Comparison of ENCODE assay signal across 31 cellular contexts in genomic region chr14:79017561-79017960, GRCh38.
"Had no signal": no experiment of that assay in that cellular context is flagged by ENCODE, and none has a peak within 500 bp of the region (broad histone marks: within the 10 kb centered on the region; RNA-seq: fewer than 3 reads in every experiment).

No MANE protein-coding gene starts in this region.

- H3K27ac ChIP-seq: breast epithelium, Peyer's patch, SK-N-MC had no signal

- H3K4me1 Mint-ChIP-seq: activated CD4-positive, alpha-beta T cell treated with anti-CD3 and anti-CD28 coated beads, Interleukin-2, amount 10 ng/mL, durations not matched to agents 24 days and 14 days; activated naive CD8-positive, alpha-beta T cell treated with anti-CD3 and anti-CD28 coated beads for 36 hours; activated T-helper 17 cell treated with anti-CD3 and anti-CD28 coated beads, Interleukin-2, amount 50 U/mL, for 72 hours had no signal

- H3K4me1 ChIP-seq: breast epithelium, Peyer's patch had no signal

- H3K9me3 Mint-ChIP-seq: activated CD4-positive, alpha-beta T cell treated with anti-CD3 and anti-CD28 coated beads, Interleukin-2, amount 10 ng/mL, durations not matched to agents 24 days and 14 days; activated CD8-positive, alpha-beta T cell treated with anti-CD3 and anti-CD28 coated beads for 36 hours; activated naive CD8-positive, alpha-beta T cell treated with anti-CD3 and anti-CD28 coated beads for 36 hours; activated T-cell treated with anti-CD3 and anti-CD28 coated beads, Interleukin-2, amount 50 U/mL, for 72 hours; activated T-helper 17 cell treated with anti-CD3 and anti-CD28 coated beads, Interleukin-2, amount 50 U/mL, for 72 hours; T-helper 1 cell treated with Interleukin-12 subunit alpha and Interleukin-12 subunit beta and Interleukin-4 antibody, amounts not matched to agents 30 μg/mL and 1 μg/mL, for 36 hours; T-helper 2 cell treated with Interferon-gamma antibody and Interleukin-4, amounts not matched to agents 5 μg/mL and 100 μg/mL, for 36 hours had no signal

- H3K36me3 Mint-ChIP-seq: activated naive CD8-positive, alpha-beta T cell treated with anti-CD3 and anti-CD28 coated beads for 36 hours had no signal

- H3K27me3 ChIP-seq: breast epithelium, Peyer's patch had no signal

- H3K36me3 ChIP-seq: breast epithelium, Peyer's patch had no signal

- H3K27me3 Mint-ChIP-seq: activated CD4-positive, alpha-beta T cell treated with anti-CD3 and anti-CD28 coated beads, Interleukin-2, amount 10 ng/mL, durations not matched to agents 24 days and 14 days; activated CD8-positive, alpha-beta T cell treated with anti-CD3 and anti-CD28 coated beads for 36 hours; activated naive CD8-positive, alpha-beta T cell treated with anti-CD3 and anti-CD28 coated beads for 36 hours had no signal

- H3K27ac Mint-ChIP-seq: activated CD4-positive, alpha-beta T cell treated with anti-CD3 and anti-CD28 coated beads, Interleukin-2, amount 10 ng/mL, durations not matched to agents 24 days and 14 days; activated CD8-positive, alpha-beta T cell treated with anti-CD3 and anti-CD28 coated beads for 36 hours; activated naive CD8-positive, alpha-beta T cell treated with anti-CD3 and anti-CD28 coated beads for 36 hours; activated T-cell treated with anti-CD3 and anti-CD28 coated beads, Interleukin-2, amount 50 U/mL, for 72 hours; activated T-helper 17 cell treated with anti-CD3 and anti-CD28 coated beads, Interleukin-2, amount 50 U/mL, for 72 hours; T-helper 1 cell treated with Interleukin-12 subunit alpha and Interleukin-12 subunit beta and Interleukin-4 antibody, amounts not matched to agents 30 μg/mL and 1 μg/mL, for 36 hours; T-helper 2 cell treated with Interferon-gamma antibody and Interleukin-4, amounts not matched to agents 5 μg/mL and 100 μg/mL, for 36 hours had no signal

- H3K9me3 ChIP-seq: breast epithelium, Peyer's patch had no signal

- H3K4me3 ChIP-seq: breast epithelium, Peyer's patch, SK-N-MC had no signal

- ATAC-seq: activated CD8-positive, alpha-beta T cell treated with anti-CD3 and anti-CD28 coated beads for 36 hours; activated T-cell treated with anti-CD3 and anti-CD28 coated beads, Interleukin-2, amount 50 U/mL, for 72 hours; activated T-helper 17 cell treated with anti-CD3 and anti-CD28 coated beads, Interleukin-2, amount 50 U/mL, for 72 hours; Right ventricle myocardium inferior had no signal

- H3K4me3 Mint-ChIP-seq: activated CD4-positive, alpha-beta T cell treated with anti-CD3 and anti-CD28 coated beads, Interleukin-2, amount 10 ng/mL, durations not matched to agents 24 days and 14 days; activated CD8-positive, alpha-beta T cell treated with anti-CD3 and anti-CD28 coated beads for 36 hours; activated naive CD8-positive, alpha-beta T cell treated with anti-CD3 and anti-CD28 coated beads for 36 hours; activated T-cell treated with anti-CD3 and anti-CD28 coated beads, Interleukin-2, amount 50 U/mL, for 72 hours; activated T-helper 17 cell treated with anti-CD3 and anti-CD28 coated beads, Interleukin-2, amount 50 U/mL, for 72 hours; T-helper 1 cell treated with Interleukin-12 subunit alpha and Interleukin-12 subunit beta and Interleukin-4 antibody, amounts not matched to agents 30 μg/mL and 1 μg/mL, for 36 hours; T-helper 2 cell treated with Interferon-gamma antibody and Interleukin-4, amounts not matched to agents 5 μg/mL and 100 μg/mL, for 36 hours had no signal

- DNase-seq: activated CD4-positive, alpha-beta T cell treated with anti-CD3 and anti-CD28 coated beads, Interleukin-2, amount 10 ng/mL, durations not matched to agents 24 days and 14 days; activated CD4-positive, alpha-beta T cell treated with anti-CD3 and anti-CD28 coated beads, Interleukin-2, amount 50 U/mL, for 4 hours; activated CD8-positive, alpha-beta T cell treated with anti-CD3 and anti-CD28 coated beads for 36 hours; activated effector memory CD4-positive, alpha-beta T cell treated with anti-CD3 and anti-CD28 coated beads, Interleukin-2, amount 50 U/mL, for 16 hours; activated naive CD4-positive, alpha-beta T cell; activated naive CD4-positive, alpha-beta T cell treated with anti-CD3 and anti-CD28 coated beads, Interleukin-2, amount 50 U/mL, for 16 hours; activated naive CD8-positive, alpha-beta T cell treated with anti-CD3 and anti-CD28 coated beads for 36 hours; activated T-cell treated with anti-CD3 and anti-CD28 coated beads, Interleukin-2, amount 50 U/mL, for 1 hour; activated T-cell treated with anti-CD3 and anti-CD28 coated beads, Interleukin-2, amount 50 U/mL, for 72 hours; amniotic stem cell; aorta; Kasumi-1; MM.1S; MV-4-11; NCI-H1092; NCI-H1436 treated with DMSO at 0.1 percent for 48 hours; NCI-H2029; NCI-H345; NCI-H510A; NCI-H526; NCI-H748 treated with DMSO at 0.1 percent for 48 hours; NK-92 treated with Interleukin-12 subunit alpha and Interleukin-12 subunit beta, amount 100 ng/mL, for 24 hours; Peyer's patch; RPMI8226; SIG-M5 had no signal
